Comparison of ENCODE assay signal across 15 cellular contexts in genomic region chr14:24838945-24839616, GRCh38.
DNase-seq lines count a peak whose midpoint lies in the region; ATAC-seq, FAIRE-seq and TF ChIP-seq lines count a peak whose summit lies in the region.
"Had no signal": no experiment of that assay in that cellular context is flagged by ENCODE, and none has a peak within 500 bp of the region (broad histone marks: within the 10 kb centered on the region; RNA-seq: fewer than 3 reads in every experiment).

No MANE protein-coding gene starts in this region.

- H4K20me1 ChIP-seq in HepG2 (ENCODE audit: insufficient read depth, low read length) = no peaks in the 10 kb centered on the region

- TF ChIP-seq EP300 in HepG2 (IDR thresholded peaks at IDR 0.05; ENCODE audit: low read depth in 2 of 2, low read length in 2 of 2) (no peak), HepG2 (CRISPR knock-in tag; IDR thresholded peaks at IDR 0.05; ENCODE audit: borderline replicate concordance) (no peak)

- POLR2A ChIA-PET in HEK293 (lab: Yijun Ruan, JAX) = no interaction called here
- POLR2A ChIA-PET in HepG2 (lab: Yijun Ruan, JAX) = interaction anchor here (0.6 to 7.3 kb wide), 34 partner anchors 9 to 1863 kb away, joined by 3 to 380 read pairs (median 6); no protein-coding TSS in a partner anchor

- peak overlapping the region; percentile 65 for H3K9ac ChIP-seq in HepG2 (ENCODE audit: insufficient read depth, low read depth, low read length)

- in situ Hi-C loops in HepG2 (cut with HindIII; ENCODE audit: extremely low pct_ligation_motif_present, low pct_unique_long_range_greater_than_20kb) = no loop called here

- H3K9me3 ChIP-seq in HEK293 (ENCODE audit: control insufficient read depth, insufficient read depth, low read depth, low read length) = no peaks in the 10 kb centered on the region
- no peaks in the 10 kb centered on the region for H3K9me3 ChIP-seq in HepG2 (ENCODE audit: low read length)

- H3K27ac ChIP-seq in HEK293 (ENCODE audit: extremely low read depth, low read depth, low read length) (no peak overlapping the region), HepG2 (ENCODE audit: extremely low read length, insufficient read depth, low read length) (peak overlapping the region; percentile 90)

- no peaks in the 10 kb centered on the region for H3K27me3 ChIP-seq in HepG2 (ENCODE audit: control insufficient read depth in 1 of 2, insufficient read depth in 2 of 2, low read length in 2 of 2)

- no peaks in the 10 kb centered on the region for H3K9me3 Mint-ChIP-seq in activated CD4-positive, alpha-beta T cell treated with anti-CD3 and anti-CD28 coated beads, Interleukin-2, amount 10 ng/mL, durations not matched to agents 24 days and 14 days
- H3K9me3 Mint-ChIP-seq: activated naive CD4-positive, alpha-beta T cell treated with anti-CD3 and anti-CD28 coated beads for 36 hours; memory B cell; T-helper 2 cell treated with Interferon-gamma antibody and Interleukin-4, amounts not matched to agents 5 μg/mL and 100 μg/mL, for 36 hours had no signal

- CTCF ChIA-PET in HEK293 (lab: Yijun Ruan, JAX) = interaction anchor here (1.6 kb wide), 1 partner anchor 33 kb away, joined by 5 read pairs; no protein-coding TSS in a partner anchor
- CTCF ChIA-PET in HepG2 (lab: Yijun Ruan, JAX; ENCODE audit: low intra/inter-chr PET ratio, low total read pairs) = interaction anchor here (2.7 kb wide), 1 partner anchor 22 kb away, joined by 13 read pairs; no protein-coding TSS in a partner anchor

- H3K36me3 Mint-ChIP-seq in activated CD4-positive, alpha-beta T cell treated with anti-CD3 and anti-CD28 coated beads, Interleukin-2, amount 10 ng/mL, durations not matched to agents 24 days and 14 days (ENCODE audit: low read depth) = no peaks in the 10 kb centered on the region
- H3K36me3 Mint-ChIP-seq: memory B cell had no signal

- H3K4me1 ChIP-seq in HEK293 (ENCODE audit: control insufficient read depth, insufficient read depth, low read length) (peaks cover 2% of the 10 kb centered on the region; the same call in 1 of the 2 replicates), HepG2 (ENCODE audit: insufficient read depth, low read length) (peaks cover 76% of the 10 kb centered on the region)

- no peak overlapping the region for H3K27ac Mint-ChIP-seq in activated CD4-positive, alpha-beta T cell treated with anti-CD3 and anti-CD28 coated beads, Interleukin-2, amount 10 ng/mL, durations not matched to agents 24 days and 14 days
- H3K27ac Mint-ChIP-seq: activated naive CD4-positive, alpha-beta T cell treated with anti-CD3 and anti-CD28 coated beads for 36 hours; memory B cell; T-helper 2 cell treated with Interferon-gamma antibody and Interleukin-4, amounts not matched to agents 5 μg/mL and 100 μg/mL, for 36 hours had no signal

- H3K36me3 ChIP-seq in HEK293 (ENCODE audit: control insufficient read depth in 2 of 2, insufficient read depth in 1 of 2, low read length in 2 of 2) (no peaks in the 10 kb centered on the region), HepG2 (replicated peaks in 1 of 2; ENCODE audit: control insufficient read depth in 1 of 2, insufficient read depth in 2 of 2, low read length in 2 of 2) (no peaks in the 10 kb centered on the region)

- peak overlapping the region; percentile 33 for H2AFZ ChIP-seq in HepG2 (ENCODE audit: low read length)

- TF ChIP-seq CTCF in HEK293 (tag by site-specific recombination; IDR thresholded peaks at IDR 0.05) = no peak
- no peak for TF ChIP-seq CTCF in HepG2 (CRISPR knock-in tag; IDR thresholded peaks at IDR 0.05)

- H3K4me2 ChIP-seq in HepG2 (ENCODE audit: low read depth, low read length) = peak overlapping the region; percentile 71

- no peak for TF ChIP-seq RAD21 in HepG2 (CRISPR knock-in tag; IDR thresholded peaks at IDR 0.05)

- H3K79me2 ChIP-seq in HepG2 (ENCODE audit: insufficient read depth, low read length) = no peaks in the 10 kb centered on the region

- WGBS in HepG2 (ENCODE audit: low lambda C conversion rate) = 6% methylated on average over 4 of the region's 4 CpGs

- H3K4me3 Mint-ChIP-seq in activated CD4-positive, alpha-beta T cell treated with anti-CD3 and anti-CD28 coated beads, Interleukin-2, amount 10 ng/mL, durations not matched to agents 24 days and 14 days = no peak overlapping the region
- H3K4me3 Mint-ChIP-seq: activated naive CD4-positive, alpha-beta T cell treated with anti-CD3 and anti-CD28 coated beads for 36 hours; memory B cell; T-helper 2 cell treated with Interferon-gamma antibody and Interleukin-4, amounts not matched to agents 5 μg/mL and 100 μg/mL, for 36 hours had no signal

- BruUV-seq in HepG2 (replicated peaks; lab: Mats Ljungman, UMichigan) = TSS peak; percentile 68

- DNase-seq in fibroblast of peridontal ligament (ENCODE audit: extremely low read depth) (peak; percentile 19), HepG2 (ENCODE audit: low spot score) (peak; percentile 66), retina (peak; percentile 57), MV-4-11 (lab: John Stamatoyannopoulos, UW) (no peak), islet precursor cell (no peak)
- DNase-seq in activated CD4-positive, alpha-beta T cell treated with anti-CD3 and anti-CD28 coated beads, Interleukin-2, amount 10 ng/mL, durations not matched to agents 24 days and 14 days = no peak
- DNase-seq: activated naive CD4-positive, alpha-beta T cell treated with anti-CD3 and anti-CD28 coated beads for 36 hours; effector CD8-positive, alpha-beta T cell; NCI-H187; stimulated activated naive CD4-positive, alpha-beta T cell had no signal

- TF ChIP-seq POLR2A in HepG2 (IDR thresholded peaks at IDR 0.05; ENCODE audit: insufficient read depth in 1 of 2, low read depth in 2 of 2, low read length in 2 of 2) = no peak

- no peak overlapping the region for H3K4me3 ChIP-seq in HEK293 (ENCODE audit: low read depth, low read length)
- H3K4me3 ChIP-seq in HepG2 (replicated peaks in 1 of 3; ENCODE audit: insufficient read depth in 1 of 3, low read depth in 2 of 3, low read length in 3 of 3) = peak overlapping the region; percentile 2 to 47 (median 36); a peak in 3 of 6 replicates

- H3K4me1 Mint-ChIP-seq in activated CD4-positive, alpha-beta T cell treated with anti-CD3 and anti-CD28 coated beads, Interleukin-2, amount 10 ng/mL, durations not matched to agents 24 days and 14 days = no peaks in the 10 kb centered on the region
- H3K4me1 Mint-ChIP-seq: memory B cell had no signal

- peaks cover 13% of the 10 kb centered on the region for H3K27me3 Mint-ChIP-seq in activated CD4-positive, alpha-beta T cell treated with anti-CD3 and anti-CD28 coated beads, Interleukin-2, amount 10 ng/mL, durations not matched to agents 24 days and 14 days
- H3K27me3 Mint-ChIP-seq: memory B cell had no signal

- intact Hi-C loops in HepG2 (cut with micrococcal nuclease; ENCODE audit: unreplicated experiment) = loop anchor here (1.0 to 5.0 kb wide), 6 partner anchors 22 to 211 kb away; partner anchors contain the start of gene STXBP6
- intact Hi-C loops in activated CD4-positive, alpha-beta T cell treated with anti-CD3 and anti-CD28 coated beads, Interleukin-2, amount 10 ng/mL, durations not matched to agents 24 days and 14 days (cut with micrococcal nuclease) = no loop called here

- FAIRE-seq in HepG2 (lab: Jason Lieb, UNC) = no peak
- FAIRE-seq: urothelium cell line had no signal

- peak; percentile 18 for ATAC-seq in HepG2
- ATAC-seq in GM21367 (IDR thresholded peaks at IDR 0.05; ENCODE audit: unreplicated experiment) = no peak

TF ChIP-seq in HEK293, 187 proteins besides CTCF, POLR2A, EP300 and RAD21:
- no peak for TF ChIP-seq ZNF23 (tag by site-specific recombination; IDR thresholded peaks at IDR 0.05; ENCODE audit: borderline replicate concordance)
- TF ChIP-seq, protein P1, sequence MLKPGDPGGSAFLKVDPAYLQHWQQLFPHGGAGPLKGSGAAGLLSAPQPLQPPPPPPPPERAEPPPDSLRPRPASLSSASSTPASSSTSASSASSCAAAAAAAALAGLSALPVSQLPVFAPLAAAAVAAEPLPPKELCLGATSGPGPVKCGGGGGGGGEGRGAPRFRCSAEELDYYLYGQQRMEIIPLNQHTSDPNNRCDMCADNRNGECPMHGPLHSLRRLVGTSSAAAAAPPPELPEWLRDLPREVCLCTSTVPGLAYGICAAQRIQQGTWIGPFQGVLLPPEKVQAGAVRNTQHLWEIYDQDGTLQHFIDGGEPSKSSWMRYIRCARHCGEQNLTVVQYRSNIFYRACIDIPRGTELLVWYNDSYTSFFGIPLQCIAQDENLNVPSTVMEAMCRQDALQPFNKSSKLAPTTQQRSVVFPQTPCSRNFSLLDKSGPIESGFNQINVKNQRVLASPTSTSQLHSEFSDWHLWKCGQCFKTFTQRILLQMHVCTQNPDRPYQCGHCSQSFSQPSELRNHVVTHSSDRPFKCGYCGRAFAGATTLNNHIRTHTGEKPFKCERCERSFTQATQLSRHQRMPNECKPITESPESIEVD (tag by site-specific recombination; IDR thresholded peaks at IDR 0.05) = peak; percentile 61
- no peak for TF ChIP-seq ZNF302 (tag by site-specific recombination; IDR thresholded peaks at IDR 0.05; ENCODE audit: low read depth)
TF ChIP-seq in HEK293: peak in this region for 1.

TF ChIP-seq in HepG2, 621 proteins besides CTCF, POLR2A, EP300 and RAD21 (continues in another document):
- TF ChIP-seq ZNF777 (CRISPR knock-in tag; IDR thresholded peaks at IDR 0.05) = 0 out of 2 replicates have a peak, but pooled peaks have one; percentile 11
- TF ChIP-seq ZNF879 (CRISPR knock-in tag; IDR thresholded peaks at IDR 0.05) = no peak
- no peak for TF ChIP-seq ASH2L (IDR thresholded peaks at IDR 0.05; ENCODE audit: insufficient read length, low read depth, low read length)
- no peak for TF ChIP-seq ATM (IDR thresholded peaks at IDR 0.05; ENCODE audit: borderline replicate concordance)
- no peak for TF ChIP-seq ZNF792 (CRISPR knock-in tag; IDR thresholded peaks at IDR 0.05)
- TF ChIP-seq EHMT2 (IDR thresholded peaks at IDR 0.05; ENCODE audit: borderline replicate concordance, low read depth, low read length) = peak; percentile 60; the same call in 1 of the 2 replicates

Comparison
In these comparisons a context has a peak if more than half of its experiments do, and no peak if none do; other contexts are left out.
1. DNase-seq: peak in fibroblast of peridontal ligament (single experiment), HepG2 (single experiment) and retina (single experiment); none in activated CD4-positive, alpha-beta T cell treated with anti-CD3 and anti-CD28 coated beads, Interleukin-2, amount 10 ng/mL, durations not matched to agents 24 days and 14 days (single experiment), MV-4-11 (single experiment) and islet precursor cell (single experiment).
2. Of the 63 proteins assayed by ChIP-seq in both HepG2 and HEK293: peak only in HepG2: PATZ1, ZBTB49, ZNF777 and ZSCAN5A; only in HEK293: none; in both: none; in neither: 59.